14 cellular contexts compared by ENCODE assay signal in the genomic region with DNA sequence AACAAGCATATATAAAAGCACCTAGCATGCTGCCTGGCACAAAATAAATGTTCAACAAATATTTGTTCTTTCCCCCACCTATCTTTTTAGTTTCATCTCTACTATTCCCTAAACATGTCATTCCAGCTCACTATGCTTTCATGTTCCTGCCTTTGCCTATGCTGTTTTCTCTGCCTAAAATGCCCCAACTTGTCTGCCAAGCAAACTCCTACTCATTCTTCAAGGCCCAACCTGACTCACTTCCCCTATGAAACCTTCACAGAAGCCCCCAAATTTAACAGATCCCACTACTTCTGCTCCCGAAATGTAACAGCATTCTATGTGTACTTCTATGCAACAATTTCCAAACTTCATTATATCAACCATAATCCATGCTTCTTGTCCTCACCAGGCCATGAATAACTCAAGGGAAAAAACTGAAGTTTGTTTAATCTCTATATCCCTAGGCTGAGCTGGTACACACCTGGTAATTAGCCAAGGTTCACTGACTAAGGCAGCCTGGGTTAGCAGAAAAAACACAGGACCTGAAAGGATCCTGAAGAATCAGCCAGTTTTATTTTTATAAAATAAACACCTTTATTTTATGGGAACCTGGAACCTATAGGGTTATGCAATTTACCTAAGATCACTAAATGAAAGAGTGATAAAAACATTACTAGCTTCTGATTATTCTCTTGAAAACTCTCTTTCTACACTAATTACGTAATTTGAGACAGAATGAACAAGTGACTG.
DNase-seq lines count a peak whose midpoint lies in the region; ATAC-seq, FAIRE-seq and TF ChIP-seq lines count a peak whose summit lies in the region.
"Had no signal": no experiment of that assay in that cellular context is flagged by ENCODE, and none has a peak within 500 bp of the region (broad histone marks: within the 10 kb centered on the region; RNA-seq: fewer than 3 reads in every experiment).

No MANE protein-coding gene starts in this region.

- TF ChIP-seq POLR2A in spleen (IDR thresholded peaks at IDR 0.05) (no peak), GM18505 (IDR thresholded peaks at IDR 0.05; ENCODE audit: borderline replicate concordance, extremely low read depth, insufficient read depth, insufficient read length) (no peak)

- POLR2A ChIA-PET in activated naive CD8-positive, alpha-beta T cell treated with anti-CD3 and anti-CD28 coated beads, Interleukin-2, amount 10 ng/mL, durations not matched to agents 7 days and 5 days (lab: Charles Lee) = no interaction called here
- POLR2A ChIA-PET in CD8-positive, alpha-beta memory T cell (lab: Charles Lee) = no interaction called here

- H3K36me3 Mint-ChIP-seq in activated naive CD8-positive, alpha-beta T cell treated with anti-CD3 and anti-CD28 coated beads, Interleukin-2, amount 10 ng/mL, durations not matched to agents 7 days and 5 days = peaks cover 33% of the 10 kb centered on the region
- peaks cover 19% of the 10 kb centered on the region for H3K36me3 Mint-ChIP-seq in activated naive CD8-positive, alpha-beta T cell treated with anti-CD3 and anti-CD28 coated beads, Interleukin-2, amount 50 U/mL, for 24 hours (ENCODE audit: low read depth)
- peaks cover 0 to 11% (median 8%) of the 10 kb centered on the region in 3 donors for H3K36me3 Mint-ChIP-seq in CD8-positive, alpha-beta memory T cell
- H3K36me3 Mint-ChIP-seq: stimulated activated effector memory CD8-positive, alpha-beta T cell treated with anti-CD3 and anti-CD28 coated beads, Interleukin-12 subunit alpha, Interleukin-12 subunit beta, amount 100 ng/mL, for 72 hours had no signal

- intact Hi-C loops in spleen (cut with DNase I; ENCODE audit: low total_unique reads) (no loop called here), heart right ventricle (cut with DNase I) (loop anchor here in 1 of 10 donors (10.0 kb wide), 1 partner anchor 143 kb away; no protein-coding TSS in a partner anchor)

- H3K4me3 ChIP-seq in bronchial epithelial cell (ENCODE audit: low read depth, low read length) (no peak overlapping the region), spleen (peak overlapping the region in 1 of 8 donors; percentile 25), heart right ventricle (no peak overlapping the region)
- H3K4me3 ChIP-seq in CD8-positive, alpha-beta memory T cell (ENCODE audit: low read length) = no peak overlapping the region
- H3K4me3 ChIP-seq: cardiac muscle cell, K562 had no signal

- peaks cover 28% of the 10 kb centered on the region for H3K4me1 Mint-ChIP-seq in activated naive CD8-positive, alpha-beta T cell treated with anti-CD3 and anti-CD28 coated beads, Interleukin-2, amount 10 ng/mL, durations not matched to agents 7 days and 5 days
- H3K4me1 Mint-ChIP-seq in activated naive CD8-positive, alpha-beta T cell treated with anti-CD3 and anti-CD28 coated beads, Interleukin-2, amount 50 U/mL, for 24 hours = peaks cover 36% of the 10 kb centered on the region
- H3K4me1 Mint-ChIP-seq in CD8-positive, alpha-beta memory T cell = peaks cover 0 to 5% (median 5%) of the 10 kb centered on the region in 3 donors

- H3K27ac ChIP-seq in spleen = peak overlapping the region in 6 of 8 donors; percentile 13 to 74 (median 44)
- H3K27ac ChIP-seq in heart right ventricle = peak overlapping the region in 1 of 10 donors; percentile 29
- H3K27ac ChIP-seq in CD8-positive, alpha-beta memory T cell (ENCODE audit: low read depth, low read length) = no peak overlapping the region
- H3K27ac ChIP-seq: cardiac muscle cell had no signal

- H3K27ac Mint-ChIP-seq in activated naive CD8-positive, alpha-beta T cell treated with anti-CD3 and anti-CD28 coated beads, Interleukin-2, amount 10 ng/mL, durations not matched to agents 7 days and 5 days = peak overlapping the region; percentile 54
- no peak overlapping the region for H3K27ac Mint-ChIP-seq in activated naive CD8-positive, alpha-beta T cell treated with anti-CD3 and anti-CD28 coated beads, Interleukin-2, amount 50 U/mL, for 24 hours
- H3K27ac Mint-ChIP-seq in CD8-positive, alpha-beta memory T cell = no peak overlapping the region
- H3K27ac Mint-ChIP-seq: stimulated activated effector memory CD8-positive, alpha-beta T cell treated with anti-CD3 and anti-CD28 coated beads, Interleukin-12 subunit alpha, Interleukin-12 subunit beta, amount 100 ng/mL, for 72 hours had no signal

- H3K27me3 Mint-ChIP-seq in activated naive CD8-positive, alpha-beta T cell treated with anti-CD3 and anti-CD28 coated beads, Interleukin-2, amount 10 ng/mL, durations not matched to agents 7 days and 5 days = no peaks in the 10 kb centered on the region
- no peaks in the 10 kb centered on the region for H3K27me3 Mint-ChIP-seq in activated naive CD8-positive, alpha-beta T cell treated with anti-CD3 and anti-CD28 coated beads, Interleukin-2, amount 50 U/mL, for 24 hours
- H3K27me3 Mint-ChIP-seq in CD8-positive, alpha-beta memory T cell = no peaks in the 10 kb centered on the region

- H3K4me1 ChIP-seq in spleen = peaks cover 0 to 53% (median 2%) of the 10 kb centered on the region in 6 donors
- peaks cover 0 to 11% (median 0%) of the 10 kb centered on the region in 9 donors for H3K4me1 ChIP-seq in heart right ventricle
- H3K4me1 ChIP-seq in CD8-positive, alpha-beta memory T cell (ENCODE audit: insufficient read depth, low read length) = peaks cover 7% of the 10 kb centered on the region

- 81 to 95% (median 84%) methylated on average over 2 of the region's 2 CpGs for WGBS in spleen, 5 donors
- 95 to 97% methylated on average over 2 of the region's 2 CpGs for WGBS in heart right ventricle, 2 donors

- no peak for ATAC-seq in activated naive CD8-positive, alpha-beta T cell treated with anti-CD3 and anti-CD28 coated beads, Interleukin-2, amount 10 ng/mL, durations not matched to agents 7 days and 5 days (ENCODE audit: low read depth)
- ATAC-seq in activated naive CD8-positive, alpha-beta T cell treated with anti-CD3 and anti-CD28 coated beads, Interleukin-2, amount 50 U/mL, for 24 hours = no peak
- ATAC-seq in heart right ventricle (no peak), GM18505 (IDR thresholded peaks at IDR 0.05; ENCODE audit: unreplicated experiment) (no peak)
- ATAC-seq: K562; stimulated activated effector memory CD8-positive, alpha-beta T cell treated with anti-CD3 and anti-CD28 coated beads, Interleukin-12 subunit alpha, Interleukin-12 subunit beta, amount 100 ng/mL, for 72 hours had no signal

- no peak for DNase-seq in activated naive CD8-positive, alpha-beta T cell treated with anti-CD3 and anti-CD28 coated beads, Interleukin-2, amount 10 ng/mL, durations not matched to agents 7 days and 5 days
- DNase-seq in activated naive CD8-positive, alpha-beta T cell treated with anti-CD3 and anti-CD28 coated beads, Interleukin-2, amount 50 U/mL, for 24 hours = no peak
- peak; percentile 5 for DNase-seq in NCI-H2081 treated with DMSO at 0.1 percent for 48 hours (lab: John Stamatoyannopoulos, UW)
- peak; percentile 83 for DNase-seq in bronchial epithelial cell (ENCODE audit: low read depth)
- DNase-seq in spleen = no peak
- DNase-seq in heart right ventricle = no peak
- no peak for DNase-seq in CD8-positive, alpha-beta memory T cell
- DNase-seq: activated naive CD4-positive, alpha-beta T cell; EL; stimulated activated CD4-positive, alpha-beta T cell treated with anti-CD3 and anti-CD28 coated beads, Interleukin-4, amount 100 ng/mL, for 1 hour had no signal

- H3K4me3 Mint-ChIP-seq in activated naive CD8-positive, alpha-beta T cell treated with anti-CD3 and anti-CD28 coated beads, Interleukin-2, amount 10 ng/mL, durations not matched to agents 7 days and 5 days = no peak overlapping the region
- H3K4me3 Mint-ChIP-seq in activated naive CD8-positive, alpha-beta T cell treated with anti-CD3 and anti-CD28 coated beads, Interleukin-2, amount 50 U/mL, for 24 hours = no peak overlapping the region
- H3K4me3 Mint-ChIP-seq in CD8-positive, alpha-beta memory T cell = no peak overlapping the region
- H3K4me3 Mint-ChIP-seq: stimulated activated effector memory CD8-positive, alpha-beta T cell treated with anti-CD3 and anti-CD28 coated beads, Interleukin-12 subunit alpha, Interleukin-12 subunit beta, amount 100 ng/mL, for 72 hours had no signal

- no peak for FAIRE-seq in bronchial epithelial cell (lab: Jason Lieb, UNC)
- FAIRE-seq: K562 had no signal

- peaks cover 1% of the 10 kb centered on the region for H3K9me3 Mint-ChIP-seq in activated naive CD8-positive, alpha-beta T cell treated with anti-CD3 and anti-CD28 coated beads, Interleukin-2, amount 10 ng/mL, durations not matched to agents 7 days and 5 days
- peaks cover 4% of the 10 kb centered on the region for H3K9me3 Mint-ChIP-seq in activated naive CD8-positive, alpha-beta T cell treated with anti-CD3 and anti-CD28 coated beads, Interleukin-2, amount 50 U/mL, for 24 hours
- no peaks in the 10 kb centered on the region for H3K9me3 Mint-ChIP-seq in CD8-positive, alpha-beta memory T cell
- H3K9me3 Mint-ChIP-seq: stimulated activated effector memory CD8-positive, alpha-beta T cell treated with anti-CD3 and anti-CD28 coated beads, Interleukin-12 subunit alpha, Interleukin-12 subunit beta, amount 100 ng/mL, for 72 hours had no signal

- CTCF ChIA-PET in CD8-positive, alpha-beta memory T cell (lab: Charles Lee) = interaction anchor here (1.2 kb wide), 1 partner anchor 11 kb away, joined by 3 read pairs; no protein-coding TSS in a partner anchor

- H3K36me3 ChIP-seq in bronchial epithelial cell (ENCODE audit: control insufficient read depth, insufficient read depth, low read length) = no peaks in the 10 kb centered on the region
- no peaks in the 10 kb centered on the region for H3K36me3 ChIP-seq in spleen
- H3K36me3 ChIP-seq in heart right ventricle = peaks cover 0 to 1% (median 0%) of the 10 kb centered on the region in 9 donors
- H3K36me3 ChIP-seq in CD8-positive, alpha-beta memory T cell (ENCODE audit: insufficient read depth, low read length) = no peaks in the 10 kb centered on the region
- H3K36me3 ChIP-seq: cardiac muscle cell had no signal

- H3K27me3 ChIP-seq in bronchial epithelial cell (ENCODE audit: control insufficient read depth, insufficient read depth, low read length) = no peaks in the 10 kb centered on the region
- H3K27me3 ChIP-seq in spleen (replicated peaks in 1 of 7) = no peaks in the 10 kb centered on the region
- no peaks in the 10 kb centered on the region for H3K27me3 ChIP-seq in heart right ventricle
- no peaks in the 10 kb centered on the region for H3K27me3 ChIP-seq in CD8-positive, alpha-beta memory T cell (ENCODE audit: insufficient read depth, low read length, poor library complexity, severe bottlenecking)
- H3K27me3 ChIP-seq: cardiac muscle cell had no signal

- no peaks in the 10 kb centered on the region for H3K9me3 ChIP-seq in spleen
- no peaks in the 10 kb centered on the region for H3K9me3 ChIP-seq in heart right ventricle
- H3K9me3 ChIP-seq in CD8-positive, alpha-beta memory T cell (ENCODE audit: low read length) = no peaks in the 10 kb centered on the region

- TF ChIP-seq CTCF in bronchial epithelial cell (IDR thresholded peaks at IDR 0.05; ENCODE audit: insufficient read depth, low read length, severe bottlenecking) (no peak), spleen (IDR thresholded peaks at IDR 0.05 in 8 of 11, conservative IDR thresholded peaks at IDR 0.05 in 3 of 11) (no peak), heart right ventricle (IDR thresholded peaks at IDR 0.05) (no peak)

Comparison
In these comparisons a context has a peak if more than half of its experiments do, and no peak if none do; other contexts are left out.
1. DNase-seq: peak in NCI-H2081 treated with DMSO at 0.1 percent for 48 hours (single experiment) and bronchial epithelial cell (single experiment); none in activated naive CD8-positive, alpha-beta T cell treated with anti-CD3 and anti-CD28 coated beads, Interleukin-2, amount 10 ng/mL, durations not matched to agents 7 days and 5 days (single experiment), activated naive CD8-positive, alpha-beta T cell treated with anti-CD3 and anti-CD28 coated beads, Interleukin-2, amount 50 U/mL, for 24 hours (single experiment), spleen (single experiment), heart right ventricle (0 of 2) and CD8-positive, alpha-beta memory T cell (0 of 5).